ENCODE assay signal across 8 cellular contexts in the genomic region with DNA sequence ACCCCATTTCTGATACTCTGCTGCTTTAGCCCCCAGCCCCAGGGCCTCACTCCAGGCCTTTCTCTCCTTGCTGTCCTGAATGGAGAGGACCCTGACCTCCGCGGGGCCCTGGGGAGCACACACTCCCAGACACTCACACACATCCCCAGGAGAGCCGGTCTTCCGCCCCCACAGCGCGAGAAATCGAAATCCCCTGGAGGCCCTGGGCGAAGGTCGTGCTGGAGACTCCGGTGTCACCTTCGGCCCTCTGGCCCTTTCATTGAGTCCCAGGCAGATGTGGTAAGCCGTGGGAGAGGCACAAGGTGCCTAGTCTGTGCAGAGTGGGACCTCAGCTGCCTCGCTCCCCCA. TPM values are rescaled to one million over a fixed set of nuclear protein-coding genes. Genes with fewer than 3 reads are reported as not detected.
DNase-seq lines count a peak whose midpoint lies in the region; ATAC-seq and TF ChIP-seq lines count a peak whose summit lies in the region.

No MANE protein-coding gene starts in this region.

- H3K4ac ChIP-seq in trophoblast cell (ENCODE audit: low read depth, low read length): no peak overlapping the region

- no peaks in the 10 kb centered on the region for H3F3A ChIP-seq in DOHH2 (ENCODE audit: control insufficient read depth, insufficient read depth)

- WGBS in endodermal cell (ENCODE audit: insufficient coverage in 1 of 2, insufficient read length in 1 of 2), 2 experiments: 73 to 90% methylated on average over 2 to 13 of the region's 13 CpGs
- no CpG with 5 or more reads among the region's 13 CpGs for WGBS in trophoblast cell (ENCODE audit: extremely low coverage, insufficient coverage, insufficient read length)

- H4K12ac ChIP-seq in trophoblast cell (ENCODE audit: low read depth, low read length): peak overlapping the region; percentile 47

- no peak overlapping the region for H3K18ac ChIP-seq in trophoblast cell (ENCODE audit: low read length)

- no peaks in the 10 kb centered on the region for H3K9me3 Mint-ChIP-seq in endodermal cell

- H3K9me3 ChIP-seq in DOHH2 (ENCODE audit: control insufficient read depth, insufficient read depth, low read length) (no peaks in the 10 kb centered on the region), endodermal cell (ENCODE audit: control insufficient read depth, low read length) (no peaks in the 10 kb centered on the region), trophoblast cell (ENCODE audit: insufficient read depth, low read depth, low read length) (peaks cover 4% of the 10 kb centered on the region)

- H4K8ac ChIP-seq in trophoblast cell (ENCODE audit: low read depth, low read length): peak overlapping the region; percentile 93

- H3K23ac ChIP-seq in trophoblast cell (ENCODE audit: low read length): no peak overlapping the region

- H3K79me2 ChIP-seq in DOHH2 (ENCODE audit: control insufficient read depth, low read length) (peaks cover 50% of the 10 kb centered on the region), trophoblast cell (ENCODE audit: control insufficient read depth, insufficient read depth, low read length, poor library complexity) (peaks cover 7% of the 10 kb centered on the region)

- no peak overlapping the region for H2BK12ac ChIP-seq in trophoblast cell (ENCODE audit: low read length)

- no peak overlapping the region for H3K27ac Mint-ChIP-seq in endodermal cell

- 0 out of 2 replicates have a peak, but pooled peaks cover 5% of the 10 kb centered on the region for H4K20me1 ChIP-seq in DOHH2 (ENCODE audit: control insufficient read depth, insufficient read depth, low read depth, low read length)

- H3K9ac ChIP-seq in endodermal cell (ENCODE audit: extremely low read depth, low read length, poor library complexity, severe bottlenecking) (peak overlapping the region; percentile 47), trophoblast cell (ENCODE audit: low read length) (peak overlapping the region; percentile 67)

- no peaks in the 10 kb centered on the region for H3K27me3 ChIP-seq in DOHH2 (ENCODE audit: control insufficient read depth, low read length)
- no peaks in the 10 kb centered on the region for H3K27me3 ChIP-seq in endodermal cell (ENCODE audit: control insufficient read depth, insufficient read depth, low read length, poor library complexity, severe bottlenecking)
- H3K27me3 ChIP-seq in trophoblast cell (ENCODE audit: insufficient read depth, low read length): peaks cover 7% of the 10 kb centered on the region

- H3K4me2 ChIP-seq in DOHH2 (ENCODE audit: low read length): peak overlapping the region; percentile 92
- H3K4me2 ChIP-seq in trophoblast cell (ENCODE audit: low read length): peak overlapping the region; percentile 97

- ATAC-seq in HG03175 (IDR thresholded peaks at IDR 0.05; ENCODE audit: unreplicated experiment): no peak

- H3K27me3 Mint-ChIP-seq in endodermal cell (ENCODE audit: insufficient read depth): peaks cover 23% of the 10 kb centered on the region

- H3K4me1 ChIP-seq in DOHH2 (ENCODE audit: control insufficient read depth, low read length) (peaks cover 21% of the 10 kb centered on the region), endodermal cell (ENCODE audit: control insufficient read depth, insufficient read depth, low read length) (no peaks in the 10 kb centered on the region), trophoblast cell (ENCODE audit: control insufficient read depth in 1 of 2, insufficient read depth in 2 of 2, low read length in 2 of 2) (peaks cover 2 to 8% of the 10 kb centered on the region in 2 experiments)

- H3K79me1 ChIP-seq in trophoblast cell (ENCODE audit: low read length): peaks cover 3% of the 10 kb centered on the region

- peaks cover 18% of the 10 kb centered on the region for H3K4me1 Mint-ChIP-seq in endodermal cell

- peak overlapping the region; percentile 66 for H3K14ac ChIP-seq in trophoblast cell (ENCODE audit: low read length)

- H3K4me3 Mint-ChIP-seq in endodermal cell: peak overlapping the region; percentile 75

- no peak overlapping the region for H4K91ac ChIP-seq in trophoblast cell (ENCODE audit: low read depth, low read length)

- no peak overlapping the region for H2AK5ac ChIP-seq in trophoblast cell (ENCODE audit: low read length)

- no peaks in the 10 kb centered on the region for H3K9me2 ChIP-seq in DOHH2 (replicated peaks; ENCODE audit: control insufficient read depth, low read length)

- no peaks in the 10 kb centered on the region for H3K36me3 Mint-ChIP-seq in endodermal cell (ENCODE audit: low read depth)

- CTCF ChIA-PET in HEK293T (lab: Yijun Ruan, JAX): no interaction called here

- H3K36me3 ChIP-seq in DOHH2 (ENCODE audit: control insufficient read depth, low read length): no peaks in the 10 kb centered on the region; the same call in 1 of the 2 replicates
- H3K36me3 ChIP-seq in endodermal cell (ENCODE audit: control insufficient read depth, insufficient read depth, low read length): no peaks in the 10 kb centered on the region
- H3K36me3 ChIP-seq in trophoblast cell (ENCODE audit: control insufficient read depth in 1 of 2, insufficient read depth in 2 of 2, low read length in 2 of 2): no peaks in the 10 kb centered on the region

- no peak for TF ChIP-seq POLR2A in NB4 (IDR thresholded peaks at IDR 0.05; ENCODE audit: extremely low read depth, insufficient read length)

- H3K27ac ChIP-seq in DOHH2 (ENCODE audit: low read depth, low read length) (no peak overlapping the region), endodermal cell (ENCODE audit: low read depth, low read length) (no peak overlapping the region), trophoblast cell (ENCODE audit: low read depth, low read length) (no peak overlapping the region)

- H2AFZ ChIP-seq in trophoblast cell (ENCODE audit: insufficient read depth, low read length, poor library complexity): peak overlapping the region; percentile 94

- H2BK120ac ChIP-seq in trophoblast cell (ENCODE audit: insufficient read depth, low read length, poor library complexity): no peak overlapping the region

- peak overlapping the region; percentile 98 for H3K4me3 ChIP-seq in DOHH2 (ENCODE audit: low read length)
- peak overlapping the region; percentile 63 for H3K4me3 ChIP-seq in NB4 (ENCODE audit: low read depth, low read length)
- peak overlapping the region; percentile 86 for H3K4me3 ChIP-seq in endodermal cell (ENCODE audit: low read length)
- H3K4me3 ChIP-seq in trophoblast cell (ENCODE audit: low read depth, low read length): no peak overlapping the region

- no peak for TF ChIP-seq CTCF in DOHH2 (IDR thresholded peaks at IDR 0.05; ENCODE audit: low read depth, low read length, poor library complexity, severe bottlenecking)
- no peak for TF ChIP-seq CTCF in NB4 (IDR thresholded peaks at IDR 0.05; ENCODE audit: low read depth, low read length)
- no peak for TF ChIP-seq CTCF in endodermal cell (conservative IDR thresholded peaks at IDR 0.05)

- DNase-seq in NB4 (ENCODE audit: low read depth) (peak; percentile 12), endodermal cell (peak; percentile 61), trophoblast cell (no peak), NCI-H1092 treated with DMSO at 0.1 percent for 48 hours (lab: John Stamatoyannopoulos, UW) (no peak), HEK293T (ENCODE audit: extremely low spot score) (no peak), NCI-H510A (lab: John Stamatoyannopoulos, UW) (no peak)

- no peak overlapping the region for H2BK5ac ChIP-seq in trophoblast cell (ENCODE audit: low read depth, low read length, poor library complexity)

- POLR2A ChIA-PET in HEK293T (lab: Yijun Ruan, JAX): interaction anchor here (1.9 kb wide), 1 partner anchor 483 kb away, joined by 5 read pairs; the partner anchor contains the start of genes EMC7 and PGBD4

TF ChIP-seq in HEK293T, 16 proteins besides CTCF, POLR2A, EP300 and RAD21:
- TF ChIP-seq LEF1 (IDR thresholded peaks at IDR 0.05; ENCODE audit: borderline replicate concordance) (no peak), ELF4 (IDR thresholded peaks at IDR 0.05) (no peak), CTBP1 (IDR thresholded peaks at IDR 0.05; ENCODE audit: borderline replicate concordance) (no peak), BHLHE40 (IDR thresholded peaks at IDR 0.05; ENCODE audit: borderline replicate concordance) (no peak), FOXK2 (IDR thresholded peaks at IDR 0.05) (no peak), NFRKB (IDR thresholded peaks at IDR 0.05) (no peak), ARNT (IDR thresholded peaks at IDR 0.05) (no peak), TARDBP (IDR thresholded peaks at IDR 0.05) (no peak), SP1 (IDR thresholded peaks at IDR 0.05) (no peak), SUZ12 (IDR thresholded peaks at IDR 0.05) (no peak), L3MBTL2 (conservative IDR thresholded peaks at IDR 0.05) (no peak), FOXM1 (IDR thresholded peaks at IDR 0.05; ENCODE audit: borderline replicate concordance) (no peak), FOXA1 (IDR thresholded peaks at IDR 0.05) (no peak), PKNOX1 (IDR thresholded peaks at IDR 0.05) (no peak), HDGF (IDR thresholded peaks at IDR 0.05; ENCODE audit: borderline replicate concordance) (no peak), ZNF384 (IDR thresholded peaks at IDR 0.05) (no peak)

RNA-seq across cellular contexts. Expression of gene GOLGA8B, which starts 0.8 kb away (rescaled TPM):
- total RNA-seq in endodermal cell: 10 to 100 TPM; 74.9 to 98.6 TPM
- polyA plus RNA-seq in endodermal cell (2013, experiment 1 of 2): 65.2 TPM
- polyA plus RNA-seq in endodermal cell (2013, experiment 2 of 2): 55.6 TPM
- 19.3 and 21.3 TPM in 2 replicates for polyA plus RNA-seq in trophoblast cell (2013)

Comparison
In these comparisons a context has a peak if more than half of its experiments do, and no peak if none do; other contexts are left out.
1. DNase-seq: peak in NB4 (single experiment) and endodermal cell (single experiment); none in trophoblast cell (0 of 2), NCI-H1092 treated with DMSO at 0.1 percent for 48 hours (single experiment), HEK293T (single experiment) and NCI-H510A (single experiment).